In the genomic region with DNA sequence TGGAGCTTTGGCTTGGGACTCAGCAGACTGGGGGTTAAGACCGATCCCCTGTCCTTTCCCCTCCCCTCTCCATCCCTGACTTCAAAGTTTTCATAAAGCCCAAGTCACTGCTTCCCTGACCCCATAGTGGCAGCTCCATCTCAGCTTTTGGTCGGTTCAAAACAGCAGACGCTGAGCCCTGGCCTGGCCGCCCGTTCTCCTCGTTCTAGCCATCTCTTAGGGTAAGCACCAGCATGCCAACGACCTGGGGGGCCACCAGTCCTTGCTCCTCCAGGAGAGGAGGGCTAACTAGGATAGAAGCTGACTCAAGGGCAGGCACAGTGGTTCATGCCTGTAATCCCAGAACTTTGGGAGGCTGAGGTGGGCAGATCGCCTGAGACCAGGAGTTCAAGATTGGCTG, we compare ENCODE assay signal across 29 cellular contexts. TPM values are rescaled to one million over a fixed set of nuclear protein-coding genes. Genes with fewer than 3 reads are reported as not detected.
"Had no signal": no experiment of that assay in that cellular context is flagged by ENCODE, and none has a peak within 500 bp of the region (broad histone marks: within the 10 kb centered on the region; RNA-seq: fewer than 3 reads in every experiment).

No MANE protein-coding gene starts in this region.

- H3K9me3 ChIP-seq: esophagus squamous epithelium, heart right ventricle, left lung, right lobe of liver, thoracic aorta, upper lobe of left lung had no signal

- ATAC-seq: activated CD4-positive, CD25-positive, alpha-beta regulatory T cell treated with anti-CD3 and anti-CD28 coated beads, Interleukin-2, amount 50 U/mL, for 24 hours; activated T-cell treated with anti-CD3 and anti-CD28 coated beads, Interleukin-2, amount 50 U/mL, for 4 hours; heart right ventricle; left lung; right lobe of liver had no signal

- DNase-seq: activated CD4-positive, alpha-beta T cell treated with anti-CD3 and anti-CD28 coated beads for 48 hours; activated CD4-positive, alpha-beta T cell treated with anti-CD3 and anti-CD28 coated beads, Interleukin-2, amount 50 U/mL, for 48 hours; activated CD8-positive, alpha-beta memory T cell treated with anti-CD3 and anti-CD28 coated beads, Interleukin-2, amount 50 U/mL, for 48 hours; activated naive CD4-positive, alpha-beta T cell treated with Interleukin-2 at 50 U/mL for 16 hours; activated T-cell treated with anti-CD3 and anti-CD28 coated beads, Interleukin-2, amount 50 U/mL, for 4 hours; anterior cingulate cortex; effector CD8-positive, alpha-beta T cell; esophagus squamous epithelium; foreskin melanocyte; heart right ventricle; left lung; naive B cell; right lobe of liver; stimulated activated CD4-positive, alpha-beta T cell treated with anti-CD3 and anti-CD28 coated beads, Interleukin-2, amount 100 ng/mL, for 48 hours; T-helper 9 cell; upper lobe of left lung had no signal

- H3K4me3 ChIP-seq: esophagus squamous epithelium, heart right ventricle, left lung, right lobe of liver, thoracic aorta, upper lobe of left lung had no signal

- H3K27me3 ChIP-seq: heart right ventricle, right lobe of liver, upper lobe of left lung had no signal

- H3K4me3 Mint-ChIP-seq: activated naive CD8-positive, alpha-beta T cell; activated T-cell treated with anti-CD3 and anti-CD28 coated beads, Interleukin-2, amount 50 U/mL, for 4 hours; mesothelial cell of epicardium; naive B cell; stimulated activated naive CD8-positive, alpha-beta T cell treated with anti-CD3 and anti-CD28 coated beads, Interleukin-15, Interleukin-2, amounts not matched to agents 100 ng/mL and 50 ng/mL, for 24 hours had no signal

- H3K36me3 Mint-ChIP-seq: activated naive CD8-positive, alpha-beta T cell; naive B cell had no signal

- H3K9me3 Mint-ChIP-seq: activated T-cell treated with anti-CD3 and anti-CD28 coated beads, Interleukin-2, amount 50 U/mL, for 4 hours; mesothelial cell of epicardium; naive B cell; stimulated activated naive CD8-positive, alpha-beta T cell treated with anti-CD3 and anti-CD28 coated beads, Interleukin-15, Interleukin-2, amounts not matched to agents 100 ng/mL and 50 ng/mL, for 24 hours had no signal

- H3K4me1 ChIP-seq: esophagus squamous epithelium, left lung, right lobe of liver, upper lobe of left lung had no signal

- H3K27me3 Mint-ChIP-seq: activated naive CD8-positive, alpha-beta T cell; naive B cell; stimulated activated naive CD8-positive, alpha-beta T cell treated with anti-CD3 and anti-CD28 coated beads, Interleukin-15, Interleukin-2, amounts not matched to agents 100 ng/mL and 50 ng/mL, for 24 hours had no signal

- H3K27ac ChIP-seq: epithelial cell of prostate, left lung, right lobe of liver, thoracic aorta, VCaP had no signal

- H3K27ac Mint-ChIP-seq: mesothelial cell of epicardium; stimulated activated naive CD8-positive, alpha-beta T cell treated with anti-CD3 and anti-CD28 coated beads, Interleukin-15, Interleukin-2, amounts not matched to agents 100 ng/mL and 50 ng/mL, for 24 hours had no signal

RNA-seq across cellular contexts. Expression of gene HIGD1B, which starts 1.5 kb away (rescaled TPM):
- total RNA-seq: activated T-cell treated with anti-CD3 and anti-CD28 coated beads, Interleukin-2, amount 50 U/mL, for 4 hours; bronchial epithelial cell; dermis microvascular lymphatic vessel endothelial cell; glomerular endothelial cell; lung microvascular endothelial cell; mesothelial cell of epicardium; right lobe of liver; T-helper 1 cell treated with Interleukin-12 subunit alpha and Interleukin-12 subunit beta and Interleukin-4 antibody, amounts not matched to agents 30 ng/mL and 1 ng/mL, for 36 hours had no signal
- polyA plus RNA-seq: neural cell had no signal
